In genomic region chr12:94459773-94460593, GRCh38 we compare ENCODE assay signal across 1 cellular context.
TF ChIP-seq lines count a peak whose summit lies in the region.

CEP83 (minus strand) TSS chr12:94459867; CDS start chr12:94412490, 47,377 bp downstream.

TF ChIP-seq in K562, 482 proteins besides CTCF, POLR2A, EP300 and RAD21 (continued from another document):
- TF ChIP-seq NR0B1 (IDR thresholded peaks at IDR 0.05; ENCODE audit: partially characterized antibody) (no peak), ZNF431 (CRISPR knock-in tag; IDR thresholded peaks at IDR 0.05) (no peak), SIX5 (IDR thresholded peaks at IDR 0.05; ENCODE audit: borderline replicate concordance in 1 of 2, insufficient read depth in 1 of 2, low read depth in 1 of 2, low read length in 2 of 2) (no peak), CREB3L1 (IDR thresholded peaks at IDR 0.05; ENCODE audit: borderline replicate concordance, low read depth) (peak; percentile 38; the same call in 1 of the 2 replicates), ZBTB1 (CRISPR knock-in tag; IDR thresholded peaks at IDR 0.05; ENCODE audit: borderline replicate concordance, low read depth) (peak; percentile 96), IFI16 (CRISPR knock-in tag; IDR thresholded peaks at IDR 0.05) (no peak), ZNF263 (CRISPR knock-in tag; IDR thresholded peaks at IDR 0.05; ENCODE audit: borderline replicate concordance) (peak; percentile 45; the same call in 1 of the 2 replicates), RBBP5 (IDR thresholded peaks at IDR 0.05; ENCODE audit: borderline replicate concordance, insufficient read depth, low read length, poor library complexity, severe bottlenecking) (peak; percentile 62), ELF1 (tag; IDR thresholded peaks at IDR 0.05) (peak; percentile 67), NFIX (CRISPR knock-in tag; IDR thresholded peaks at IDR 0.05; ENCODE audit: low read depth) (no peak), ZNF584 (CRISPR knock-in tag; IDR thresholded peaks at IDR 0.05; ENCODE audit: low read depth) (no peak), ZNF280B (CRISPR knock-in tag; IDR thresholded peaks at IDR 0.05) (no peak), STAT5A (IDR thresholded peaks at IDR 0.05; ENCODE audit: borderline replicate concordance, low read length) (no peak), E2F4 (CRISPR knock-in tag; IDR thresholded peaks at IDR 0.05; ENCODE audit: low read depth) (peak; percentile 75; the same call in 1 of the 2 replicates), HDAC1 (IDR thresholded peaks at IDR 0.05) (peak in 1 of 2 experiments; percentile 31; a peak in 1 of 4 replicates), BRF2 (IDR thresholded peaks at IDR 0.05; ENCODE audit: borderline replicate concordance, insufficient read depth, insufficient read length) (no peak), ZNF146 (CRISPR knock-in tag; IDR thresholded peaks at IDR 0.05; ENCODE audit: unreplicated experiment) (peak; percentile 5), HSF4 (CRISPR knock-in tag; IDR thresholded peaks at IDR 0.05; ENCODE audit: borderline replicate concordance) (no peak), NFE2 (IDR thresholded peaks at IDR 0.05; ENCODE audit: low read depth) (no peak), SAFB (IDR thresholded peaks at IDR 0.05; ENCODE audit: borderline replicate concordance, low read depth, low read length) (peak; percentile 96), NCOA1 (IDR thresholded peaks at IDR 0.05; ENCODE audit: low read depth) (0 out of 2 replicates have a peak, but pooled peaks have one; percentile 7), THRA (IDR thresholded peaks at IDR 0.05) (no peak), NFATC3 (IDR thresholded peaks at IDR 0.05) (no peak), ATF1 (CRISPR knock-in tag; IDR thresholded peaks at IDR 0.05) (peak; percentile 59), ATF1 (tag; IDR thresholded peaks at IDR 0.05) (peak; percentile 97), COPS2 (conservative IDR thresholded peaks at IDR 0.05) (no peak), TBP (optimal IDR thresholded peaks at IDR 0.05; ENCODE audit: low read depth, low read length) (peak; percentile 65), RB1 (IDR thresholded peaks at IDR 0.05; ENCODE audit: low read depth) (peak; percentile 69), KDM5B (IDR thresholded peaks at IDR 0.05; ENCODE audit: insufficient replicate concordance, low read depth, low read length) (peak; percentile 65), USF1 (CRISPR knock-in tag; IDR thresholded peaks at IDR 0.05) (peak; percentile 82), ZBTB49 (CRISPR knock-in tag; IDR thresholded peaks at IDR 0.05; ENCODE audit: borderline replicate concordance) (0 out of 2 replicates have a peak, but pooled peaks have one; percentile 28), HNRNPLL (IDR thresholded peaks at IDR 0.05; ENCODE audit: low read depth, low read length, poor library complexity, severe bottlenecking) (peak; percentile 86), ERF (CRISPR knock-in tag; IDR thresholded peaks at IDR 0.05) (no peak), HMGN3 (IDR thresholded peaks at IDR 0.05; ENCODE audit: borderline replicate concordance, extremely low read depth, insufficient read length, low read depth, low read length) (peak; percentile 68), GATAD2A (IDR thresholded peaks at IDR 0.05) (no peak), CBX1 (IDR thresholded peaks at IDR 0.05; ENCODE audit: low read depth) (peak; percentile 48; the same call in 1 of the 2 replicates), FOSL1 (tag; conservative IDR thresholded peaks at IDR 0.05) (no peak), E2F3 (CRISPR knock-in tag; IDR thresholded peaks at IDR 0.05) (peak; percentile 12; the same call in 1 of the 2 replicates), MYBL2 (IDR thresholded peaks at IDR 0.05; ENCODE audit: low read depth) (peak; percentile 88), MYBL2 (CRISPR knock-in tag; IDR thresholded peaks at IDR 0.05; ENCODE audit: borderline replicate concordance) (no peak), ZBTB12 (CRISPR knock-in tag; IDR thresholded peaks at IDR 0.05) (peak; percentile 79), NCOA2 (IDR thresholded peaks at IDR 0.05; ENCODE audit: partially characterized antibody in 2 of 2) (no peak), SNIP1 (IDR thresholded peaks at IDR 0.05; ENCODE audit: low read depth) (no peak; the same call in 1 of the 2 replicates), POLR2AphosphoS5 (IDR thresholded peaks at IDR 0.05; ENCODE audit: control insufficient read depth, insufficient read depth, low read depth, low read length) (peak; percentile 82), ZNF740 (CRISPR knock-in tag; IDR thresholded peaks at IDR 0.05) (peak; percentile 93), ZNF740 (tag; IDR thresholded peaks at IDR 0.05) (no peak), ZFX (CRISPR knock-in tag; IDR thresholded peaks at IDR 0.05) (peak; percentile 89), ZNF354B (CRISPR knock-in tag; IDR thresholded peaks at IDR 0.05) (no peak), ARID1B (IDR thresholded peaks at IDR 0.05) (no peak), TAF15 (IDR thresholded peaks at IDR 0.05; ENCODE audit: low read depth, low read length) (no peak), PRPF4 (IDR thresholded peaks at IDR 0.05; ENCODE audit: insufficient read depth, low read depth, low read length, poor library complexity, severe bottlenecking) (peak; percentile 32)
